Comparison of ENCODE assay signal across 21 cellular contexts in the genomic region with DNA sequence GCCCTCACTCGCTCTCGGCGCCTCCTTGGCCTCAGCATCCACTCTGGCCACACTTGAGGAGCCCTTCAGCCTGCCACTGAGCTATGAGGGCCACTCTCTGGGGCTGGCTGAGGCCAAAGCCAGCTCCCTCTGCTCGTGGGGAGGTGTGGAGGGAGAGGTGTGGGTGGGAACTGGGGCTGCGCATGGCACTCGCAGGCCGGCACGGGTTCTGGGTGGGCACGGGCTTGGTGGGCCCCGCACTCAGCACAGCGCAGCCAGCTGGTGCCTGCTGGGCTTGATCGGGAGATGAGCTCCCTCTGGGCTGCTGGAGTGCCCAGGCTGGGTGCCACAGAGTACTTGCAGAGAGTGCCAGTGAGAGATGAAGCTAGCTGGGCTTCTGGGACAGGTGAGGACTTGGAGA.
"Had no signal": no experiment of that assay in that cellular context is flagged by ENCODE, and none has a peak within 500 bp of the region (broad histone marks: within the 10 kb centered on the region; RNA-seq: fewer than 3 reads in every experiment).

No MANE protein-coding gene starts in this region.

- H3K4me3 ChIP-seq: coronary artery, dorsolateral prefrontal cortex, esophagus muscularis mucosa, gastroesophageal sphincter, heart right ventricle, left lung, lower lobe of right lung had no signal

- H3K27ac ChIP-seq: coronary artery, dorsolateral prefrontal cortex, esophagus muscularis mucosa, foreskin keratinocyte, gastroesophageal sphincter, heart right ventricle, left lung, lower lobe of right lung had no signal

- ATAC-seq: foreskin keratinocyte, gastroesophageal sphincter, heart right ventricle, left cardiac atrium, left lung, left ventricle myocardium superior had no signal

- DNase-seq: dermis blood vessel endothelial cell; dorsolateral prefrontal cortex; effector CD4-positive, alpha-beta T cell; effector memory CD4-positive, alpha-beta T cell; foreskin keratinocyte; heart right ventricle; hippocampal formation; immature natural killer cell; islet precursor cell; left cardiac atrium; left ventricle myocardium superior; lower lobe of right lung; mesendoderm; midbrain had no signal

- H3K9me3 ChIP-seq: lower lobe of right lung had no signal

- H3K4me3 Mint-ChIP-seq: immature natural killer cell had no signal

- H3K4me1 ChIP-seq: esophagus muscularis mucosa, foreskin keratinocyte, gastroesophageal sphincter, heart right ventricle, left lung, lower lobe of right lung had no signal

- FAIRE-seq: colon, endothelial cell of umbilical vein, frontal cortex had no signal

- H3K4me1 Mint-ChIP-seq: immature natural killer cell had no signal

- H3K27me3 ChIP-seq: esophagus muscularis mucosa, foreskin keratinocyte, gastroesophageal sphincter, heart right ventricle, left lung had no signal

- H3K27ac Mint-ChIP-seq: immature natural killer cell had no signal

- H3K36me3 Mint-ChIP-seq: immature natural killer cell had no signal

- H3K36me3 ChIP-seq: esophagus muscularis mucosa, gastroesophageal sphincter, heart right ventricle, left lung, lower lobe of right lung had no signal
